Comparison of ENCODE assay signal across 19 cellular contexts in the genomic region with DNA sequence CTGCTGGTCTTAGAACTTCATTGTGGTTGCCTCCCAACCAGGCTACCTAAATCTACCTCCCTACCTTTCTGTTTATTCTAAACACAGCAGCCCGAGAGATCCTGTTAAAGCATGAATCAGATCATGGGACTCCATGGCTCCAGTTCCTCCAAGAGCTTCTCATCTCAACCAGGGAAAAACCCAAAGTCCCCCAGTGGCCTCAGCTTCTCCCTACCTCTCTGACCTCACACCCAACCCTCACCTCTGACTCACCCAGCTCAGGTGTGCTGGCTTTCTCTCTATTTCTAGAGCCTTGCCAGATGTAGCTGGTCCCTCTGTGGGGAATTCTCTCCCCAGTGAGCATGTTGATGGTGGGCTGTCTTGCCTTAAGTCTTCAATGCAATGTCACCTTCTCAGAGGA.
A peak's percentile ranks its signal among the peaks of the same experiment; 100 is the strongest.
DNase-seq lines count a peak whose midpoint lies in the region; ATAC-seq, FAIRE-seq and TF ChIP-seq lines count a peak whose summit lies in the region.
"Had no signal": no experiment of that assay in that cellular context is flagged by ENCODE, and none has a peak within 500 bp of the region (broad histone marks: within the 10 kb centered on the region; RNA-seq: fewer than 3 reads in every experiment).

No MANE protein-coding gene starts in this region.

- no peaks in the 10 kb centered on the region for H3K27me3 ChIP-seq in bronchial epithelial cell (ENCODE audit: control insufficient read depth, insufficient read depth, low read length)
- H3K27me3 ChIP-seq in left lung = no peaks in the 10 kb centered on the region

- ATAC-seq in esophagus mucosa (peak; percentile 53), left lung (peak; percentile 10), HG02759 (IDR thresholded peaks at IDR 0.05; ENCODE audit: unreplicated experiment) (no peak)
- no peak for ATAC-seq in stimulated activated memory B cell treated with anti-CD40 and anti-IgM and Interleukin-4, amounts not matched to agents 10 μg/mL and 1 μg/mL and 100 μg/mL, for 72 hours
- ATAC-seq: GM23338, HCT116 had no signal

- H3K9me3 Mint-ChIP-seq in Calu3 (ENCODE audit: low read depth, unreplicated experiment) = no peaks in the 10 kb centered on the region
- H3K9me3 Mint-ChIP-seq in stimulated activated memory B cell treated with anti-CD40 and anti-IgM and Interleukin-4, amounts not matched to agents 10 μg/mL and 1 μg/mL and 100 μg/mL, for 72 hours = no peaks in the 10 kb centered on the region
- H3K9me3 Mint-ChIP-seq: CD4-positive, alpha-beta memory T cell; GM23338; H9 had no signal

- H3K27me3 Mint-ChIP-seq in Calu3 (ENCODE audit: unreplicated experiment) = no peaks in the 10 kb centered on the region
- peaks cover 67% of the 10 kb centered on the region for H3K27me3 Mint-ChIP-seq in stimulated activated memory B cell treated with anti-CD40 and anti-IgM and Interleukin-4, amounts not matched to agents 10 μg/mL and 1 μg/mL and 100 μg/mL, for 72 hours

- TF ChIP-seq CTCF in Calu3 (IDR thresholded peaks at IDR 0.05; ENCODE audit: unreplicated experiment) (no peak), bronchial epithelial cell (IDR thresholded peaks at IDR 0.05; ENCODE audit: insufficient read depth, low read length, severe bottlenecking) (no peak), left lung (IDR thresholded peaks at IDR 0.05) (no peak)

- no TSS peak for BruUV-seq in Calu3 (replicated peaks; lab: Mats Ljungman, UMichigan)

- H3K4me3 ChIP-seq in bronchial epithelial cell (ENCODE audit: low read depth, low read length) = no peak overlapping the region
- no peak overlapping the region for H3K4me3 ChIP-seq in left lung
- H3K4me3 ChIP-seq: GM23338 had no signal

- CTCF ChIA-PET in Calu3 (lab: Charles Lee) = interaction anchor here (1.2 kb wide), 1 partner anchor 34 kb away, joined by 4 read pairs; no protein-coding TSS in a partner anchor

- intact Hi-C loops in Calu3 (cut with micrococcal nuclease; ENCODE audit: unreplicated experiment) (no loop called here), left lung (cut with DNase I) (no loop called here)

- H3K27ac Mint-ChIP-seq in Calu3 (ENCODE audit: unreplicated experiment) = peak overlapping the region; percentile 7
- H3K27ac Mint-ChIP-seq in stimulated activated memory B cell treated with anti-CD40 and anti-IgM and Interleukin-4, amounts not matched to agents 10 μg/mL and 1 μg/mL and 100 μg/mL, for 72 hours = no peak overlapping the region
- H3K27ac Mint-ChIP-seq: GM23338, H9 had no signal

- H3K27ac ChIP-seq in left lung = no peak overlapping the region

- H3K36me3 Mint-ChIP-seq in Calu3 (ENCODE audit: insufficient read depth, unreplicated experiment) = no peaks in the 10 kb centered on the region
- H3K36me3 Mint-ChIP-seq in stimulated activated memory B cell treated with anti-CD40 and anti-IgM and Interleukin-4, amounts not matched to agents 10 μg/mL and 1 μg/mL and 100 μg/mL, for 72 hours = no peaks in the 10 kb centered on the region
- H3K36me3 Mint-ChIP-seq: CD4-positive, alpha-beta memory T cell had no signal

- peaks cover 66% of the 10 kb centered on the region for H3K4me1 Mint-ChIP-seq in Calu3 (ENCODE audit: low read depth, unreplicated experiment)
- no peaks in the 10 kb centered on the region for H3K4me1 Mint-ChIP-seq in stimulated activated memory B cell treated with anti-CD40 and anti-IgM and Interleukin-4, amounts not matched to agents 10 μg/mL and 1 μg/mL and 100 μg/mL, for 72 hours
- H3K4me1 Mint-ChIP-seq: CD4-positive, alpha-beta memory T cell had no signal

- H3K9me3 ChIP-seq in left lung = no peaks in the 10 kb centered on the region

- peak; percentile 29 for DNase-seq in Calu3
- peak; percentile 61 for DNase-seq in bronchial epithelial cell (ENCODE audit: low read depth)
- DNase-seq in left lung = no peak
- DNase-seq in NCI-H1105 (lab: John Stamatoyannopoulos, UW) = no peak
- DNase-seq in NCI-H510A treated with DMSO at 0.1 percent for 48 hours (lab: John Stamatoyannopoulos, UW) = no peak
- DNase-seq: C1 segment of cervical spinal cord; CD4-positive, alpha-beta memory T cell; COR-L47; DMS153; DMS79 treated with DMSO at 0.1 percent for 48 hours; GF-D8; H9 had no signal

- peaks cover 12 to 20% of the 10 kb centered on the region in 2 donors for H3K4me1 ChIP-seq in left lung

- FAIRE-seq in bronchial epithelial cell (lab: Jason Lieb, UNC) = no peak
- FAIRE-seq: GM12891, GM18507 had no signal

- H3K36me3 ChIP-seq in bronchial epithelial cell (ENCODE audit: control insufficient read depth, insufficient read depth, low read length) (no peaks in the 10 kb centered on the region), left lung (no peaks in the 10 kb centered on the region)

- H3K4me3 Mint-ChIP-seq in Calu3 (ENCODE audit: low read depth, unreplicated experiment) = no peak overlapping the region
- no peak overlapping the region for H3K4me3 Mint-ChIP-seq in stimulated activated memory B cell treated with anti-CD40 and anti-IgM and Interleukin-4, amounts not matched to agents 10 μg/mL and 1 μg/mL and 100 μg/mL, for 72 hours
- H3K4me3 Mint-ChIP-seq: CD4-positive, alpha-beta memory T cell; GM23338; H9 had no signal

Comparison
In these comparisons a context has a peak if more than half of its experiments do, and no peak if none do; other contexts are left out.
1. DNase-seq: peak in Calu3 (single experiment) and bronchial epithelial cell (single experiment); none in left lung (0 of 2), NCI-H1105 (single experiment) and NCI-H510A treated with DMSO at 0.1 percent for 48 hours (single experiment).
2. ATAC-seq: peak in esophagus mucosa (single experiment) and left lung (single experiment); none in HG02759 (single experiment) and stimulated activated memory B cell treated with anti-CD40 and anti-IgM and Interleukin-4, amounts not matched to agents 10 μg/mL and 1 μg/mL and 100 μg/mL, for 72 hours (single experiment).